In genomic region chr10:48684792-48685651, GRCh38 we compare ENCODE assay signal across 8 cellular contexts. TPM values are rescaled to one million over a fixed set of nuclear protein-coding genes. Genes with fewer than 3 reads are reported as not detected.
DNase-seq lines count a peak whose midpoint lies in the region; ATAC-seq and TF ChIP-seq lines count a peak whose summit lies in the region.

Gene WDFY4, plus strand, starts transcription at chr10:48684873. Its CDS starts 24,860 bp downstream, at chr10:48709733.

- TF ChIP-seq CTCF in stomach (IDR thresholded peaks at IDR 0.05): no peak

- H3K4me3 Mint-ChIP-seq in effector memory CD8-positive, alpha-beta T cell: peak within 1 kb of the TSS in 1 of 2 donors; percentile 47
- no peak within 1 kb of the TSS for H3K4me3 Mint-ChIP-seq in activated CD8-positive, alpha-beta memory T cell treated with anti-CD3 and anti-CD28 coated beads, Interleukin-2, amount 10 ng/mL, durations not matched to agents 7 days and 5 days

- DNase-seq in Ammon's horn (ENCODE audit: low spot score): peak; percentile 44
- no peak for DNase-seq in effector memory CD8-positive, alpha-beta T cell
- DNase-seq in stomach: no peak
- DNase-seq in NCI-H2029 treated with DMSO at 0.1 percent for 48 hours (lab: John Stamatoyannopoulos, UW): no peak
- DNase-seq in activated naive CD4-positive, alpha-beta T cell treated with anti-CD3 and anti-CD28 coated beads, Interleukin-2, amount 50 U/mL, for 16 hours: no peak
- DNase-seq in activated CD8-positive, alpha-beta memory T cell treated with anti-CD3 and anti-CD28 coated beads, Interleukin-2, amount 10 ng/mL, durations not matched to agents 7 days and 5 days: no peak

- CTCF ChIA-PET in activated CD8-positive, alpha-beta memory T cell treated with anti-CD3 and anti-CD28 coated beads, Interleukin-2, amount 10 ng/mL, durations not matched to agents 7 days and 5 days (lab: Charles Lee): no interaction called here

- H3K36me3 ChIP-seq in stomach: no peaks in the 10 kb centered on the region

- peaks cover 0 to 4% (median 2%) of the 10 kb centered on the region in 4 donors for H3K9me3 ChIP-seq in stomach

- ATAC-seq in GM19372 (IDR thresholded peaks at IDR 0.05; ENCODE audit: low read depth, unreplicated experiment): peak; percentile 57
- peak; percentile 62 for ATAC-seq in HG03378 (IDR thresholded peaks at IDR 0.05; ENCODE audit: unreplicated experiment)
- ATAC-seq in effector memory CD8-positive, alpha-beta T cell (replicated peaks): peak; percentile 51
- ATAC-seq in activated CD8-positive, alpha-beta memory T cell treated with anti-CD3 and anti-CD28 coated beads, Interleukin-2, amount 10 ng/mL, durations not matched to agents 7 days and 5 days: no peak

- H3K36me3 Mint-ChIP-seq in effector memory CD8-positive, alpha-beta T cell (ENCODE audit: insufficient read depth): no peaks in the 10 kb centered on the region
- H3K36me3 Mint-ChIP-seq in activated CD8-positive, alpha-beta memory T cell treated with anti-CD3 and anti-CD28 coated beads, Interleukin-2, amount 10 ng/mL, durations not matched to agents 7 days and 5 days: no peaks in the 10 kb centered on the region

- H3K27ac Mint-ChIP-seq in effector memory CD8-positive, alpha-beta T cell: no peak within 1 kb of the TSS
- no peak within 1 kb of the TSS for H3K27ac Mint-ChIP-seq in activated CD8-positive, alpha-beta memory T cell treated with anti-CD3 and anti-CD28 coated beads, Interleukin-2, amount 10 ng/mL, durations not matched to agents 7 days and 5 days

- H3K27me3 Mint-ChIP-seq in effector memory CD8-positive, alpha-beta T cell: peaks cover 34 to 40% of the 10 kb centered on the region in 2 donors
- peaks cover 2% of the 10 kb centered on the region for H3K27me3 Mint-ChIP-seq in activated CD8-positive, alpha-beta memory T cell treated with anti-CD3 and anti-CD28 coated beads, Interleukin-2, amount 10 ng/mL, durations not matched to agents 7 days and 5 days

- H3K4me1 ChIP-seq in stomach: no peaks in the 10 kb centered on the region

- peak within 1 kb of the TSS in 2 of 5 donors; percentile 73 to 76 for H3K27ac ChIP-seq in stomach

- no peaks in the 10 kb centered on the region for H3K27me3 ChIP-seq in stomach

- no peak for TF ChIP-seq POLR2A in stomach (IDR thresholded peaks at IDR 0.05)

- intact Hi-C loops in stomach (cut with DNase I; ENCODE audit: low total_unique reads): no loop called here

- H3K9me3 Mint-ChIP-seq in effector memory CD8-positive, alpha-beta T cell: no peaks in the 10 kb centered on the region
- H3K9me3 Mint-ChIP-seq in activated CD8-positive, alpha-beta memory T cell treated with anti-CD3 and anti-CD28 coated beads, Interleukin-2, amount 10 ng/mL, durations not matched to agents 7 days and 5 days (ENCODE audit: low read depth): no peaks in the 10 kb centered on the region

- peak within 1 kb of the TSS in 3 of 4 donors; percentile 9 to 35 (median 20) for H3K4me3 ChIP-seq in stomach

- WGBS in stomach, 5 donors: 70 to 82% (median 75%) methylated on average over 21 to 23 of the region's 23 CpGs

- H3K4me1 Mint-ChIP-seq in effector memory CD8-positive, alpha-beta T cell (ENCODE audit: low read depth in 2 of 2): no peaks in the 10 kb centered on the region
- no peaks in the 10 kb centered on the region for H3K4me1 Mint-ChIP-seq in activated CD8-positive, alpha-beta memory T cell treated with anti-CD3 and anti-CD28 coated beads, Interleukin-2, amount 10 ng/mL, durations not matched to agents 7 days and 5 days

- no peak for TF ChIP-seq EP300 in stomach (IDR thresholded peaks at IDR 0.05)

RNA-seq across cellular contexts. Expression of gene WDFY4, which starts in this region (rescaled TPM):
- total RNA-seq in stomach: 1 to 10 TPM; 1.2 to 8.0 (median 7.0) TPM
- polyA plus RNA-seq in stomach: 1 to 10 TPM in 2 of 3 donors, under 1 TPM in 1; 0.15 to 1.4 (median 1.1) TPM
- total RNA-seq in activated CD8-positive, alpha-beta memory T cell treated with anti-CD3 and anti-CD28 coated beads, Interleukin-2, amount 10 ng/mL, durations not matched to agents 7 days and 5 days: under 1 TPM in 1 of 2 experiments, not detected in 1; 0.06 TPM
